1 cellular context compared by ENCODE assay signal in the genomic region with DNA sequence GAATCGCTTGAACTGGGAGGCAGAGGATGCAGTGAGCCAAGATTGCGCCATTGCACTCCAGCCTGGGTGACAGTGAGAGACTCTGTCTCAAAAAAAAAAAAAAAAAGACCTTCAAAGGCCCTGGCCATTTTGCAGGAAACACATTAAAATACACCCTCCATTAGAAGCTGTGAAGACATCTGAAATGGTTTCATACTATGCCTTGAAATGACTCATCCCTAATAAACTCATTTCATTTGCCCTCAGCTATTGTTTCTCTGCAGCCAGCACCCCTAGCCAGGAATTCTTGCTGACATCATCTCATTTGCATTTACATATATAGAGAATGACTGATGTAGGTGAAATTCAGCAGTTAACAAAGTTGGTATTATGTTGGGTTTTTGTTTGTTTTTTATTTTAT.
TF ChIP-seq lines count a peak whose summit lies in the region.

No MANE protein-coding gene starts in this region.

TF ChIP-seq in H1, 55 proteins besides CTCF, POLR2A, EP300 and RAD21:
- TF ChIP-seq JUND (IDR thresholded peaks at IDR 0.05; ENCODE audit: low read length) (peak; percentile 63; the same call in 1 of the 2 replicates), CHD1 (IDR thresholded peaks at IDR 0.05; ENCODE audit: low read depth, low read length) (no peak)
